31 cellular contexts compared by ENCODE assay signal in genomic region chr6:156026543-156027268, GRCh38.
"Had no signal": no experiment of that assay in that cellular context is flagged by ENCODE, and none has a peak within 500 bp of the region (broad histone marks: within the 10 kb centered on the region; RNA-seq: fewer than 3 reads in every experiment).

No MANE protein-coding gene starts in this region.

- H3K27ac ChIP-seq: brain microvascular endothelial cell, WERI-Rb-1 had no signal

- DNase-seq: activated CD4-positive, alpha-beta T cell treated with anti-CD3 and anti-CD28 coated beads, Interleukin-2, amount 10 ng/mL, durations not matched to agents 24 days and 14 days; activated CD4-positive, alpha-beta T cell treated with anti-CD3 and anti-CD28 coated beads, Interleukin-2, amount 50 U/mL, for 4 hours; activated CD8-positive, alpha-beta T cell treated with anti-CD3 and anti-CD28 coated beads for 36 hours; activated gamma-delta T cell; activated naive CD4-positive, alpha-beta T cell treated with Interleukin-2 at 50 U/mL for 16 hours; activated T-cell treated with anti-CD3 and anti-CD28 coated beads, Interleukin-2, amount 50 U/mL, for 1 hour; activated T-cell treated with anti-CD3 and anti-CD28 coated beads, Interleukin-2, amount 50 U/mL, for 72 hours; anterior cingulate cortex; brain microvascular endothelial cell; central memory CD4-positive, alpha-beta T cell; Karpas-422; KBM-7; NCI-H1048; NCI-H1105 treated with DMSO at 0.1 percent for 48 hours; NCI-H1436; NCI-H1694; NCI-H1930; NCI-H2081 treated with DMSO at 0.1 percent for 48 hours; NCI-H226; NCI-H446 treated with DMSO at 0.1 percent for 48 hours; NCI-H524 treated with DMSO at 0.1 percent for 48 hours; SIG-M5; T-cell; T-helper 2 cell; T-helper 9 cell; WERI-Rb-1 had no signal

- H3K36me3 ChIP-seq: brain microvascular endothelial cell, WERI-Rb-1 had no signal

- H3K27me3 ChIP-seq: brain microvascular endothelial cell had no signal

- H3K27ac Mint-ChIP-seq: activated CD4-positive, alpha-beta T cell treated with anti-CD3 and anti-CD28 coated beads, Interleukin-2, amount 10 ng/mL, durations not matched to agents 24 days and 14 days; activated CD8-positive, alpha-beta T cell treated with anti-CD3 and anti-CD28 coated beads for 36 hours; activated naive CD4-positive, alpha-beta T cell treated with anti-CD3 and anti-CD28 coated beads, Interleukin-2, amount 50 U/mL, for 72 hours; activated T-cell treated with anti-CD3 and anti-CD28 coated beads, Interleukin-2, amount 50 U/mL, for 72 hours; activated T-helper 2 cell treated with anti-CD3 and anti-CD28 coated beads, Interferon-gamma antibody, Interleukin-2, Interleukin-4, amounts not matched to agents 10 μg/mL and 5 μg/mL and 100 μg/mL, durations not matched to agents 14 hours and 24 hours and 36 hours; T-cell had no signal

- ATAC-seq: activated CD8-positive, alpha-beta T cell treated with anti-CD3 and anti-CD28 coated beads for 36 hours; activated naive CD4-positive, alpha-beta T cell treated with anti-CD3 and anti-CD28 coated beads, Interleukin-2, amount 50 U/mL, for 72 hours; activated T-cell treated with anti-CD3 and anti-CD28 coated beads, Interleukin-2, amount 50 U/mL, for 72 hours; Panc1; Right ventricle myocardium inferior; SK-N-SH treated with all-trans-retinoic acid at 6 μM for 48 hours; T-cell had no signal

- H3K4me3 Mint-ChIP-seq: activated CD4-positive, alpha-beta T cell treated with anti-CD3 and anti-CD28 coated beads, Interleukin-2, amount 10 ng/mL, durations not matched to agents 24 days and 14 days; activated CD8-positive, alpha-beta T cell treated with anti-CD3 and anti-CD28 coated beads for 36 hours; activated T-cell treated with anti-CD3 and anti-CD28 coated beads, Interleukin-2, amount 50 U/mL, for 72 hours; T-cell had no signal

- H3K27me3 Mint-ChIP-seq: activated CD4-positive, alpha-beta T cell treated with anti-CD3 and anti-CD28 coated beads, Interleukin-2, amount 10 ng/mL, durations not matched to agents 24 days and 14 days; activated CD8-positive, alpha-beta T cell treated with anti-CD3 and anti-CD28 coated beads for 36 hours had no signal

- H3K4me1 Mint-ChIP-seq: activated CD4-positive, alpha-beta T cell treated with anti-CD3 and anti-CD28 coated beads, Interleukin-2, amount 10 ng/mL, durations not matched to agents 24 days and 14 days had no signal
